2 cellular contexts compared by ENCODE assay signal in genomic region chr19:39173502-39173991, GRCh38.
TF ChIP-seq lines count a peak whose summit lies in the region.

No MANE protein-coding gene starts in this region.

TF ChIP-seq in HEK293, 187 proteins besides CTCF, POLR2A, EP300 and RAD21:
- TF ChIP-seq ZNF426 (tag by site-specific recombination; IDR thresholded peaks at IDR 0.05), result no peak
- TF ChIP-seq ZNF600 (tag by site-specific recombination; IDR thresholded peaks at IDR 0.05), result no peak
- no peak for TF ChIP-seq ZNF223 (tag by site-specific recombination; IDR thresholded peaks at IDR 0.05)
- peak; percentile 43; the same call in 1 of the 2 replicates for TF ChIP-seq ZBTB10 (tag by site-specific recombination; IDR thresholded peaks at IDR 0.05)
- TF ChIP-seq ZNF292 (tag by site-specific recombination; IDR thresholded peaks at IDR 0.05; ENCODE audit: borderline replicate concordance, low read depth), result no peak
- TF ChIP-seq ZNF184 (tag by site-specific recombination; IDR thresholded peaks at IDR 0.05), result no peak
- no peak for TF ChIP-seq ZNF16 (tag by site-specific recombination; IDR thresholded peaks at IDR 0.05; ENCODE audit: low read depth)
- no peak for TF ChIP-seq ZNF658 (tag by site-specific recombination; IDR thresholded peaks at IDR 0.05)
- no peak for TF ChIP-seq WT1 (tag by site-specific recombination; IDR thresholded peaks at IDR 0.05)
- TF ChIP-seq ZNF501 (tag by site-specific recombination; IDR thresholded peaks at IDR 0.05), result no peak
- peak; percentile 32; the same call in 1 of the 2 replicates for TF ChIP-seq ZBTB7A (tag by site-specific recombination; IDR thresholded peaks at IDR 0.05; ENCODE audit: low read depth)
- TF ChIP-seq ZNF133 (tag by site-specific recombination; IDR thresholded peaks at IDR 0.05), result no peak
- TF ChIP-seq BCL11B (tag by site-specific recombination; IDR thresholded peaks at IDR 0.05; ENCODE audit: low read depth), result no peak
- TF ChIP-seq KLF8 (tag by site-specific recombination; IDR thresholded peaks at IDR 0.05), result peak; percentile 32; the same call in 1 of the 2 replicates
- TF ChIP-seq PATZ1 (tag by site-specific recombination; IDR thresholded peaks at IDR 0.05), result peak; percentile 61; the same call in 1 of the 2 replicates
- peak; percentile 72; the same call in 1 of the 2 replicates for TF ChIP-seq GLIS2 (tag by site-specific recombination; IDR thresholded peaks at IDR 0.05)
- no peak for TF ChIP-seq PBX3 (CRISPR knock-in tag; IDR thresholded peaks at IDR 0.05)
- no peak for TF ChIP-seq SP2 (tag by site-specific recombination; IDR thresholded peaks at IDR 0.05)
- TF ChIP-seq ZNF704 (tag by site-specific recombination; IDR thresholded peaks at IDR 0.05), result no peak

TF ChIP-seq in H1, 55 proteins besides CTCF, POLR2A, EP300 and RAD21:
- TF ChIP-seq KDM5A (IDR thresholded peaks at IDR 0.05; ENCODE audit: low read length) (no peak), BACH1 (IDR thresholded peaks at IDR 0.05; ENCODE audit: low read length) (no peak), RFX5 (IDR thresholded peaks at IDR 0.05; ENCODE audit: borderline replicate concordance, low read depth, low read length) (no peak), E2F6 (IDR thresholded peaks at IDR 0.05) (no peak), SRF (IDR thresholded peaks at IDR 0.05; ENCODE audit: low read depth, low read length) (no peak), MAFK (IDR thresholded peaks at IDR 0.05; ENCODE audit: low read depth, low read length) (no peak), RBBP5 (IDR thresholded peaks at IDR 0.05; ENCODE audit: borderline replicate concordance, low read depth, low read length) (no peak)
TF ChIP-seq in H1: peak in this region for 0.
